Comparison of ENCODE assay signal across 14 cellular contexts in the genomic region with DNA sequence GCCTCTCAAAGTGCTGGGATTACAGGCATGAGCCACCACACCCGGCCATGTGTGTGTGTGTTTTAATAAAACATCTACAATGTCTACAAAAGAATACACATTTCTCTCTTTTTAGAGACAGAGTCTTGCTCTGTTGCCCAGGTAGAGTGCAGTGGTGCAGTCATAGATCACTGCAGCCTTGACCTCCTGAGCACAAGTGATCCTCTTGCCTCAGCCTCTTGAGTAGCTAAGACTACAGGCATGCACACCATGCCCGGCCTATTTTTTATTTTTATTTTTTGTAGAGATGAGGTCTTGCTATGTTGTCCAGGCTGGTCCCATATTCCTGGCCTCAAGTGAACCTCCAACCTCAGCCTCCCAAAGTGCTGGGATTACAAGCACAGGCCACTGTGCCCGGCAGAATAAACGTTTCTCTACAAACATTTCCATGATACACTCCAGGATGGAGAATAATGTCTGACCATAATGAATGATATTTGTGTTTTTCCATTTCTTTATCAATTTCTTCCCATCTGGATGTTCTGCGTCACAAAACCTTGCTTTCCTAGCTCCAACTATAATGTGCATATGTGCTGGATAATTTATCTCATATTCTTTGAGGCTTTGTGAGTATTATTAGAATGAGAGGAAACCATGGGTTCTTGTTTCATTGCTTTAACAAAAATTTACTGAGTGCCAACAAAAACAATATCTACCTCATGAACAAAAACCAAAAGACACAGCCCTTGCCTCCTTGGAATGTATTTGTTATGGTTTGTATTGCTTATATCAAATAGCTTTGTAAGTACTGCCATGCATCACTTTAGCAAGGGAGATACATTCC. TPM values are rescaled to one million over a fixed set of nuclear protein-coding genes. Genes with fewer than 3 reads are reported as not detected.
DNase-seq lines count a peak whose midpoint lies in the region; ATAC-seq and TF ChIP-seq lines count a peak whose summit lies in the region.
"Had no signal": no experiment of that assay in that cellular context is flagged by ENCODE, and none has a peak within 500 bp of the region (broad histone marks: within the 10 kb centered on the region; RNA-seq: fewer than 3 reads in every experiment).

No MANE protein-coding gene starts in this region.

- intact Hi-C loops in mammary epithelial cell (cut with micrococcal nuclease), result no loop called here

- in situ Hi-C loops in mammary epithelial cell (cut with MboI; ENCODE audit: low sequenced_read_pairs in 2 of 2), result no loop called here

- no peaks in the 10 kb centered on the region for H3K9me3 ChIP-seq in AG04450 (ENCODE audit: control insufficient read depth, insufficient read depth, low read length)
- H3K9me3 ChIP-seq in mammary epithelial cell (replicated peaks; ENCODE audit: insufficient read depth, low read length), result no peaks in the 10 kb centered on the region
- H3K9me3 ChIP-seq: pancreas had no signal

- peak overlapping the region; percentile 10 for H3K4me2 ChIP-seq in mammary epithelial cell (ENCODE audit: insufficient read depth, low read depth, low read length)

- no peak overlapping the region for H3K9ac ChIP-seq in mammary epithelial cell (ENCODE audit: insufficient read depth, low read length)

- no peaks in the 10 kb centered on the region for H3K36me3 ChIP-seq in mammary epithelial cell (ENCODE audit: insufficient read depth, low read length)
- H3K36me3 ChIP-seq: pancreas had no signal

- ATAC-seq in HG03108 (IDR thresholded peaks at IDR 0.05; ENCODE audit: unreplicated experiment), result no peak
- ATAC-seq: activated T-cell treated with anti-CD3 and anti-CD28 coated beads, Interleukin-2, amount 50 U/mL, for 72 hours had no signal

- POLR2A ChIA-PET in AG04450 (lab: Yijun Ruan, JAX), result interaction anchor here (0.8 to 2.5 kb wide), 8 partner anchors 25 to 152 kb away, joined by 3 to 39 read pairs (median 4); a partner anchor contains a TSS

- no peaks in the 10 kb centered on the region for H3K27me3 ChIP-seq in AG04450 (ENCODE audit: control insufficient read depth, insufficient read depth, low read length)
- H3K27me3 ChIP-seq in mammary epithelial cell (ENCODE audit: insufficient read depth, low read length), result no peaks in the 10 kb centered on the region
- H3K27me3 ChIP-seq: pancreas had no signal

- H3K27ac ChIP-seq in AG04450 (ENCODE audit: low read depth, low read length) (peak overlapping the region; percentile 80), mammary epithelial cell (ENCODE audit: insufficient read depth, low read depth, low read length) (no peak overlapping the region)
- H3K27ac ChIP-seq: pancreas had no signal

- BruUV-seq in mammary epithelial cell (replicated peaks; lab: Mats Ljungman, UMichigan), result no TSS peak

- no peaks in the 10 kb centered on the region for H4K20me1 ChIP-seq in mammary epithelial cell (ENCODE audit: insufficient read depth, low read length)

- H3K4me1 ChIP-seq in mammary epithelial cell (ENCODE audit: insufficient read depth, low read length), result peaks cover 15% of the 10 kb centered on the region

- DNase-seq in AG04450 (ENCODE audit: low read depth, low spot score), result peak; percentile 84
- DNase-seq in HT1080 (ENCODE audit: low read depth), result peak; percentile 64
- peak; percentile 69 for DNase-seq in mammary epithelial cell
- DNase-seq in kidney tubule cell (ENCODE audit: low spot score), result peak; percentile 84
- no peak for DNase-seq in hypothalamus (lab: John Stamatoyannopoulos, UW)
- DNase-seq in HT-29 (ENCODE audit: low spot score), result no peak
- DNase-seq in NCI-H345 treated with DMSO at 0.1 percent for 48 hours (lab: John Stamatoyannopoulos, UW; ENCODE audit: unreplicated experiment), result no peak
- DNase-seq: activated CD4-positive, alpha-beta T cell treated with anti-CD3 and anti-CD28 coated beads, Interleukin-2, amount 10 ng/mL, durations not matched to agents 24 days and 14 days; activated T-cell treated with anti-CD3 and anti-CD28 coated beads, Interleukin-2, amount 50 U/mL, for 72 hours; C1 segment of cervical spinal cord; NCI-H2171 treated with DMSO at 0.1 percent for 48 hours; pancreas; stimulated activated CD4-positive, alpha-beta T cell treated with anti-CD3 and anti-CD28 coated beads, Interleukin-1b, Interleukin-23, amount 100 ng/mL, for 48 hours had no signal

- no peaks in the 10 kb centered on the region for H3K79me2 ChIP-seq in mammary epithelial cell (ENCODE audit: insufficient read depth, low read length)

- WGBS in mammary epithelial cell (ENCODE audit: low coverage, missing lambda C conversion rate), result 91% methylated on average over 5 of the region's 5 CpGs

- no peak for TF ChIP-seq CTCF in AG04450 (IDR thresholded peaks at IDR 0.05; ENCODE audit: low read depth, low read length)
- TF ChIP-seq CTCF in mammary epithelial cell (conservative IDR thresholded peaks at IDR 0.05 in 1 of 2, IDR thresholded peaks at IDR 0.05 in 1 of 2; ENCODE audit: extremely low read depth in 1 of 2, insufficient read depth in 1 of 2, low read depth in 1 of 2, low read length in 2 of 2), result no peak

- CTCF ChIA-PET in AG04450 (lab: Charles Lee) (interaction anchor here (1.8 kb wide), 1 partner anchor 238 kb away, joined by 7 read pairs; no protein-coding TSS in a partner anchor), mammary epithelial cell (lab: Charles Lee; ENCODE audit: low non-redundant PET) (interaction anchor here (0.5 kb wide), 1 partner anchor 21 kb away, joined by 3 read pairs; no protein-coding TSS in a partner anchor)

- H3K4me3 ChIP-seq in AG04450 (ENCODE audit: low read depth, low read length), result no peak overlapping the region
- H3K4me3 ChIP-seq in mammary epithelial cell (replicated peaks in 1 of 3; ENCODE audit: insufficient read depth in 1 of 3, low read depth in 2 of 3, low read length in 3 of 3), result no peak overlapping the region
- H3K4me3 ChIP-seq: pancreas had no signal

- dilution Hi-C loops in mammary epithelial cell (cut with HindIII; ENCODE audit: low sequenced_read_pairs), result no loop called here

- H2AFZ ChIP-seq in mammary epithelial cell (ENCODE audit: low read depth, low read length), result no peak overlapping the region

RNA-seq across cellular contexts. Expression of a gene that starts 28.6 kb away (rescaled TPM):
- polyA plus RNA-seq in AG04450 (2011; rRNA removed), result 768 and 955 TPM in 2 replicates
- 515 and 518 TPM in 2 replicates for polyA minus RNA-seq in AG04450 (2011; rRNA and poly(A)+ RNA removed)
- 25.7 and 41.6 TPM in 2 replicates for total RNA-seq in HT1080 (2014; rRNA removed; shearing (Covaris generic))
- polyA plus RNA-seq in HT1080 (2015; cell fraction: cytosol; rRNA removed), result 411 and 567 TPM in 2 replicates
- 1,331 and 1,345 TPM in 2 replicates for polyA plus RNA-seq in HT1080 (2015; cell fraction: nucleus; rRNA removed)
- 100 to 1,000 TPM; 114 to 225 TPM for total RNA-seq in mammary epithelial cell
- 29.5 TPM for polyA plus RNA-seq in mammary epithelial cell
- 29.8 TPM for polyA minus RNA-seq in mammary epithelial cell
- 29.2 and 32.8 TPM in 2 replicates for total RNA-seq in HT-29 (2014; rRNA removed; shearing (Covaris generic))
- total RNA-seq: activated CD4-positive, alpha-beta T cell treated with anti-CD3 and anti-CD28 coated beads, Interleukin-2, amount 10 ng/mL, durations not matched to agents 24 days and 14 days; activated T-cell treated with anti-CD3 and anti-CD28 coated beads, Interleukin-2, amount 50 U/mL, for 72 hours had no signal

Comparison
In these comparisons a context has a peak if more than half of its experiments do, and no peak if none do; other contexts are left out.
1. DNase-seq: peak in AG04450 (single experiment), HT1080 (single experiment), mammary epithelial cell (single experiment) and kidney tubule cell (single experiment); none in hypothalamus (0 of 51), HT-29 (single experiment) and NCI-H345 treated with DMSO at 0.1 percent for 48 hours (single experiment).